22 cellular contexts compared by ENCODE assay signal in the genomic region with DNA sequence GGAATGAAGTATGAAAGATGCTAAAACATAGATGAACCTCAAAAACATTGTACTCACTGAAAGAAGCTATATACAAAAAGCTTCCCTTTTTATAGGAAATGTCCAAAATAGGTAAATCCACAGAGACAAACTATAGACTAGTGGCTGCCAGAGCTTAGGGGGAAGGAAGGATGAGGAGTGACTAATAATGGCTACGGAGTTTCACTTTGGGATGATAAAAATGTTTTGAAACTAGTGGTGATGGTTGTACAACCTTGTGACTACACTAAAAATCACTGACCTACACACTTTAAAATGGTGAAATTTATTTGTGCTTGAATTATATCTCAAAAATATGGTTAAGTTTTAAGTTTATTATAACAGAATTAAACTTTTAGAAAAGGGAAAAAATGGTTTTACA.
"Had no signal": no experiment of that assay in that cellular context is flagged by ENCODE, and none has a peak within 500 bp of the region (broad histone marks: within the 10 kb centered on the region; RNA-seq: fewer than 3 reads in every experiment).

No MANE protein-coding gene starts in this region.

- DNase-seq: activated CD4-positive, CD25-positive, alpha-beta regulatory T cell treated with anti-CD3 and anti-CD28 coated beads, Interleukin-2, amount 50 U/mL, for 72 hours; activated CD8-positive, alpha-beta memory T cell treated with anti-CD3 and anti-CD28 coated beads for 24 hours; activated CD8-positive, alpha-beta memory T cell treated with anti-CD3 and anti-CD28 coated beads, Interleukin-2, amount 50 U/mL, for 48 hours; activated effector memory CD4-positive, alpha-beta T cell treated with anti-CD3 and anti-CD28 coated beads, Interleukin-2, amount 50 U/mL, for 16 hours; activated naive CD4-positive, alpha-beta T cell treated with anti-CD3 and anti-CD28 coated beads, Interleukin-2, amount 50 U/mL, for 16 hours; activated T-cell treated with anti-CD3 and anti-CD28 coated beads, Interleukin-2, amount 50 U/mL, for 48 hours; adrenal gland; effector memory CD4-positive, alpha-beta T cell; foreskin fibroblast; glutamatergic neuron; hippocampal formation; islet precursor cell; lower lobe of right lung; pancreas; right lobe of liver; small intestine; stimulated activated CD4-positive, alpha-beta T cell treated with anti-CD3 and anti-CD28 coated beads, Interleukin-15, amount 100 ng/mL, for 24 hours; stimulated activated CD4-positive, alpha-beta T cell treated with anti-CD3 and anti-CD28 coated beads, Interleukin-2, amount 100 ng/mL, for 48 hours; stimulated activated naive CD8-positive, alpha-beta T cell treated with anti-CD3 and anti-CD28 coated beads, Interleukin-15, amount 100 ng/mL, for 72 hours; T1000; transverse colon had no signal

- ATAC-seq: lower lobe of right lung; natural killer cell treated with Interleukin-12 subunit alpha and Interleukin-12 subunit beta and Interleukin-15 and Interleukin-18, amount 100 ng/mL, for 72 hours; pancreas; stimulated activated naive CD8-positive, alpha-beta T cell treated with anti-CD3 and anti-CD28 coated beads, Interleukin-15, amount 100 ng/mL, for 72 hours had no signal
